Comparison of ENCODE assay signal across 16 cellular contexts in genomic region chr3:192861972-192862371, GRCh38. TPM values are rescaled to one million over a fixed set of nuclear protein-coding genes. Genes with fewer than 3 reads are reported as not detected.
DNase-seq lines count a peak whose midpoint lies in the region; ATAC-seq and TF ChIP-seq lines count a peak whose summit lies in the region.
"Had no signal": no experiment of that assay in that cellular context is flagged by ENCODE, and none has a peak within 500 bp of the region (broad histone marks: within the 10 kb centered on the region; RNA-seq: fewer than 3 reads in every experiment).

No MANE protein-coding gene starts in this region.

- no peaks in the 10 kb centered on the region for H3K27me3 ChIP-seq in naive thymus-derived CD4-positive, alpha-beta T cell (ENCODE audit: control insufficient read depth in 2 of 2, insufficient read depth in 2 of 2, low read length in 2 of 2)

- no peaks in the 10 kb centered on the region for H3K9me3 Mint-ChIP-seq in activated CD4-positive, alpha-beta memory T cell treated with anti-CD3 and anti-CD28 coated beads, Interleukin-2, amount 10 ng/mL, durations not matched to agents 7 days and 5 days
- no peaks in the 10 kb centered on the region for H3K9me3 Mint-ChIP-seq in activated CD4-positive, alpha-beta memory T cell treated with anti-CD3 and anti-CD28 coated beads for 36 hours
- peaks cover 0 to 3% (median 0%) of the 10 kb centered on the region in 11 donors for H3K9me3 Mint-ChIP-seq in naive thymus-derived CD4-positive, alpha-beta T cell
- H3K9me3 Mint-ChIP-seq: neural crest cell had no signal

- H3K27ac ChIP-seq in naive thymus-derived CD4-positive, alpha-beta T cell (ENCODE audit: low read depth, low read length), result no peak overlapping the region
- H3K27ac ChIP-seq in coronary artery, result no peak overlapping the region

- no peaks in the 10 kb centered on the region for H3K9me3 ChIP-seq in naive thymus-derived CD4-positive, alpha-beta T cell (ENCODE audit: control insufficient read depth in 2 of 3, low read length in 3 of 3)

- peaks cover 40% of the 10 kb centered on the region for H3K4me1 Mint-ChIP-seq in activated CD4-positive, alpha-beta memory T cell treated with anti-CD3 and anti-CD28 coated beads, Interleukin-2, amount 10 ng/mL, durations not matched to agents 7 days and 5 days
- H3K4me1 Mint-ChIP-seq in activated CD4-positive, alpha-beta memory T cell treated with anti-CD3 and anti-CD28 coated beads for 36 hours (ENCODE audit: low read depth), result peaks cover 27% of the 10 kb centered on the region
- peaks cover 3 to 51% (median 21%) of the 10 kb centered on the region in 7 donors for H3K4me1 Mint-ChIP-seq in naive thymus-derived CD4-positive, alpha-beta T cell
- H3K4me1 Mint-ChIP-seq: CD14-positive monocyte had no signal

- ATAC-seq in GM21529 (IDR thresholded peaks at IDR 0.05; ENCODE audit: unreplicated experiment) (peak; percentile 55), HG03469 (IDR thresholded peaks at IDR 0.05; ENCODE audit: unreplicated experiment) (peak; percentile 34)
- ATAC-seq in naive thymus-derived CD4-positive, alpha-beta T cell, result no peak

- no peaks in the 10 kb centered on the region for H3K27me3 Mint-ChIP-seq in activated CD4-positive, alpha-beta memory T cell treated with anti-CD3 and anti-CD28 coated beads, Interleukin-2, amount 10 ng/mL, durations not matched to agents 7 days and 5 days
- no peaks in the 10 kb centered on the region for H3K27me3 Mint-ChIP-seq in activated CD4-positive, alpha-beta memory T cell treated with anti-CD3 and anti-CD28 coated beads for 36 hours
- H3K27me3 Mint-ChIP-seq in naive thymus-derived CD4-positive, alpha-beta T cell, result peaks cover 0 to 4% (median 2%) of the 10 kb centered on the region in 5 donors
- H3K27me3 Mint-ChIP-seq: activated naive CD8-positive, alpha-beta T cell had no signal

- H3K36me3 ChIP-seq in naive thymus-derived CD4-positive, alpha-beta T cell (ENCODE audit: control insufficient read depth in 2 of 3, insufficient read depth in 3 of 3, low read length in 3 of 3), result no peaks in the 10 kb centered on the region

- peaks cover 0 to 4% of the 10 kb centered on the region in 2 donors for H3K4me1 ChIP-seq in naive thymus-derived CD4-positive, alpha-beta T cell (ENCODE audit: control insufficient read depth in 2 of 2, insufficient read depth in 2 of 2, low read length in 2 of 2)

- H3K4me3 ChIP-seq in naive thymus-derived CD4-positive, alpha-beta T cell (ENCODE audit: low read length), result no peak overlapping the region
- H3K4me3 ChIP-seq in coronary artery, result no peak overlapping the region

- TF ChIP-seq CTCF in coronary artery (IDR thresholded peaks at IDR 0.05), result no peak

- DNase-seq in activated CD4-positive, alpha-beta memory T cell treated with anti-CD3 and anti-CD28 coated beads, Interleukin-2, amount 10 ng/mL, durations not matched to agents 7 days and 5 days, result no peak
- no peak for DNase-seq in activated CD4-positive, alpha-beta memory T cell treated with anti-CD3 and anti-CD28 coated beads for 36 hours
- DNase-seq in naive thymus-derived CD4-positive, alpha-beta T cell, result peak in 5 of 9 donors; percentile 4 to 31 (median 4)
- DNase-seq in NOMO-1 treated with dmso at 0.1 percent for 144 hours (lab: John Stamatoyannopoulos, UW; ENCODE audit: unreplicated experiment), result no peak
- no peak for DNase-seq in coronary artery (ENCODE audit: low spot score)
- no peak for DNase-seq in amygdala (lab: John Stamatoyannopoulos, UW)
- DNase-seq: activated CD8-positive, alpha-beta memory T cell treated with anti-CD3 and anti-CD28 coated beads for 24 hours; KBM-7; mesendoderm; NCI-H1417 treated with DMSO at 0.1 percent for 48 hours; SIG-M5 had no signal

- CTCF ChIA-PET in activated CD4-positive, alpha-beta memory T cell treated with anti-CD3 and anti-CD28 coated beads, Interleukin-2, amount 10 ng/mL, durations not matched to agents 7 days and 5 days (lab: Charles Lee), result no interaction called here
- CTCF ChIA-PET in activated CD4-positive, alpha-beta memory T cell treated with anti-CD3 and anti-CD28 coated beads for 36 hours (lab: Charles Lee), result no interaction called here
- CTCF ChIA-PET in naive thymus-derived CD4-positive, alpha-beta T cell (lab: Charles Lee), result no interaction called here

- intact Hi-C loops in activated CD4-positive, alpha-beta memory T cell treated with anti-CD3 and anti-CD28 coated beads for 36 hours (cut with micrococcal nuclease), result no loop called here
- intact Hi-C loops in naive thymus-derived CD4-positive, alpha-beta T cell (cut with micrococcal nuclease), result loop anchor here in 1 of 2 donors (10.0 kb wide), 1 partner anchor 53 kb away; the partner anchor contains the start of gene MB21D2

- POLR2A ChIA-PET in activated CD4-positive, alpha-beta memory T cell treated with anti-CD3 and anti-CD28 coated beads, Interleukin-2, amount 10 ng/mL, durations not matched to agents 7 days and 5 days (lab: Charles Lee), result interaction anchor here (0.9 kb wide), 1 partner anchor 11 kb away, joined by 4 read pairs; no protein-coding TSS in a partner anchor
- POLR2A ChIA-PET in activated CD4-positive, alpha-beta memory T cell treated with anti-CD3 and anti-CD28 coated beads for 36 hours (lab: Charles Lee), result no interaction called here
- POLR2A ChIA-PET in naive thymus-derived CD4-positive, alpha-beta T cell (lab: Charles Lee), result no interaction called here

- peaks cover 19% of the 10 kb centered on the region for H3K36me3 Mint-ChIP-seq in activated CD4-positive, alpha-beta memory T cell treated with anti-CD3 and anti-CD28 coated beads, Interleukin-2, amount 10 ng/mL, durations not matched to agents 7 days and 5 days (ENCODE audit: low read depth)
- peaks cover 5% of the 10 kb centered on the region for H3K36me3 Mint-ChIP-seq in activated CD4-positive, alpha-beta memory T cell treated with anti-CD3 and anti-CD28 coated beads for 36 hours
- peaks cover 0 to 18% (median 0%) of the 10 kb centered on the region in 5 donors for H3K36me3 Mint-ChIP-seq in naive thymus-derived CD4-positive, alpha-beta T cell
- H3K36me3 Mint-ChIP-seq: activated naive CD8-positive, alpha-beta T cell; CD14-positive monocyte had no signal

- H3K4me3 Mint-ChIP-seq in activated CD4-positive, alpha-beta memory T cell treated with anti-CD3 and anti-CD28 coated beads, Interleukin-2, amount 10 ng/mL, durations not matched to agents 7 days and 5 days, result peak overlapping the region; percentile 22
- H3K4me3 Mint-ChIP-seq in activated CD4-positive, alpha-beta memory T cell treated with anti-CD3 and anti-CD28 coated beads for 36 hours, result no peak overlapping the region
- peak overlapping the region in 4 of 10 donors; percentile 36 to 75 (median 48) for H3K4me3 Mint-ChIP-seq in naive thymus-derived CD4-positive, alpha-beta T cell
- H3K4me3 Mint-ChIP-seq: activated naive CD8-positive, alpha-beta T cell; CD14-positive monocyte; neural crest cell had no signal

- peak overlapping the region; percentile 64 for H3K27ac Mint-ChIP-seq in activated CD4-positive, alpha-beta memory T cell treated with anti-CD3 and anti-CD28 coated beads, Interleukin-2, amount 10 ng/mL, durations not matched to agents 7 days and 5 days
- H3K27ac Mint-ChIP-seq in activated CD4-positive, alpha-beta memory T cell treated with anti-CD3 and anti-CD28 coated beads for 36 hours, result no peak overlapping the region
- peak overlapping the region; percentile 2 to 84 (median 46) for H3K27ac Mint-ChIP-seq in naive thymus-derived CD4-positive, alpha-beta T cell
- H3K27ac Mint-ChIP-seq: activated naive CD8-positive, alpha-beta T cell; CD14-positive monocyte had no signal

RNA-seq across cellular contexts. Expression of gene MB21D2, which starts 55.7 kb away (rescaled TPM):
- total RNA-seq in activated CD4-positive, alpha-beta memory T cell treated with anti-CD3 and anti-CD28 coated beads, Interleukin-2, amount 10 ng/mL, durations not matched to agents 7 days and 5 days, result 10 to 100 TPM; 19.8 to 21.0 TPM
- 1 to 10 TPM; 8.7 to 9.1 TPM for total RNA-seq in activated CD4-positive, alpha-beta memory T cell treated with anti-CD3 and anti-CD28 coated beads for 36 hours
- total RNA-seq in naive thymus-derived CD4-positive, alpha-beta T cell, result 10 to 100 TPM in 1 of 5 experiments, 1 to 10 TPM in 4; 1.7 to 21.5 (median 3.3) TPM
- 1 to 10 TPM; 3.2 to 6.5 TPM for polyA plus RNA-seq in naive thymus-derived CD4-positive, alpha-beta T cell

Comparison
In these comparisons a context has a peak if more than half of its experiments do, and no peak if none do; other contexts are left out.
1. DNase-seq: peak in naive thymus-derived CD4-positive, alpha-beta T cell (5 of 9); none in activated CD4-positive, alpha-beta memory T cell treated with anti-CD3 and anti-CD28 coated beads, Interleukin-2, amount 10 ng/mL, durations not matched to agents 7 days and 5 days (single experiment), activated CD4-positive, alpha-beta memory T cell treated with anti-CD3 and anti-CD28 coated beads for 36 hours (single experiment), NOMO-1 treated with dmso at 0.1 percent for 144 hours (single experiment), coronary artery (single experiment) and amygdala (0 of 56).